ENCODE assay signal across 19 cellular contexts in genomic region chr17:72826602-72827001, GRCh38.
DNase-seq lines count a peak whose midpoint lies in the region; TF ChIP-seq lines count a peak whose summit lies in the region.
"Had no signal": no experiment of that assay in that cellular context is flagged by ENCODE, and none has a peak within 500 bp of the region (broad histone marks: within the 10 kb centered on the region; RNA-seq: fewer than 3 reads in every experiment).

No MANE protein-coding gene starts in this region.

- intact Hi-C loops in activated T-helper 2 cell treated with anti-CD3 and anti-CD28 coated beads, Interferon-gamma antibody, Interleukin-2, Interleukin-4, amounts not matched to agents 10 μg/mL and 5 μg/mL and 100 μg/mL, durations not matched to agents 14 hours and 24 hours and 36 hours (cut with micrococcal nuclease): no loop called here

- H3K36me3 Mint-ChIP-seq in chondrocyte (ENCODE audit: low read depth) (peaks cover 24% of the 10 kb centered on the region), mesothelial cell of epicardium (peaks cover 18% of the 10 kb centered on the region)
- peaks cover 25% of the 10 kb centered on the region for H3K36me3 Mint-ChIP-seq in activated T-helper 2 cell treated with anti-CD3 and anti-CD28 coated beads, Interferon-gamma antibody, Interleukin-2, Interleukin-4, amounts not matched to agents 10 μg/mL and 5 μg/mL and 100 μg/mL, durations not matched to agents 14 hours and 24 hours and 36 hours (ENCODE audit: low read depth)
- H3K36me3 Mint-ChIP-seq in T-helper 2 cell treated with Interferon-gamma antibody and Interleukin-4, amounts not matched to agents 5 μg/mL and 100 μg/mL, for 36 hours (ENCODE audit: low read depth): peaks cover 20% of the 10 kb centered on the region

- TF ChIP-seq CTCF in chondrocyte (IDR thresholded peaks at IDR 0.05): peak; percentile 40
- TF ChIP-seq CTCF in mesothelial cell of epicardium (IDR thresholded peaks at IDR 0.05; ENCODE audit: unreplicated experiment): peak; percentile 53

- DNase-seq in ELR (ENCODE audit: low read depth) (peak; percentile 89), NAMALWA (ENCODE audit: low spot score) (peak; percentile 9), chondrocyte (ENCODE audit: low spot score) (no peak), mesothelial cell of epicardium (ENCODE audit: low spot score in 2 of 2, unreplicated experiment in 2 of 2) (no peak), NCI-H1092 (lab: John Stamatoyannopoulos, UW) (no peak), NCI-H82 (lab: John Stamatoyannopoulos, UW) (no peak)
- DNase-seq in activated T-helper 2 cell treated with anti-CD3 and anti-CD28 coated beads, Interferon-gamma antibody, Interleukin-2, Interleukin-4, amounts not matched to agents 10 μg/mL and 5 μg/mL and 100 μg/mL, durations not matched to agents 14 hours and 24 hours and 36 hours (ENCODE audit: low spot score): no peak
- DNase-seq in T-helper 2 cell treated with Interferon-gamma antibody and Interleukin-4, amounts not matched to agents 5 μg/mL and 100 μg/mL, for 36 hours (ENCODE audit: low spot score): no peak
- DNase-seq: activated naive CD4-positive, alpha-beta T cell treated with anti-CD3 and anti-CD28 coated beads, Interleukin-2, amount 50 U/mL, for 16 hours; caudate nucleus; DMS 273 treated with DMSO at 0.1 percent for 48 hours; H7; Karpas-422; NCI-H187 treated with DMSO at 0.1 percent for 48 hours; NCI-H526 treated with DMSO at 0.1 percent for 48 hours; pancreas; T-helper 2 cell had no signal

- no peak overlapping the region for H3K27ac Mint-ChIP-seq in chondrocyte (ENCODE audit: unreplicated experiment)
- no peak overlapping the region for H3K27ac Mint-ChIP-seq in mesothelial cell of epicardium
- no peak overlapping the region for H3K27ac Mint-ChIP-seq in activated T-helper 2 cell treated with anti-CD3 and anti-CD28 coated beads, Interferon-gamma antibody, Interleukin-2, Interleukin-4, amounts not matched to agents 10 μg/mL and 5 μg/mL and 100 μg/mL, durations not matched to agents 14 hours and 24 hours and 36 hours
- no peak overlapping the region for H3K27ac Mint-ChIP-seq in T-helper 2 cell treated with Interferon-gamma antibody and Interleukin-4, amounts not matched to agents 5 μg/mL and 100 μg/mL, for 36 hours
- H3K27ac Mint-ChIP-seq: B cell; stimulated activated effector memory CD8-positive, alpha-beta T cell treated with anti-CD3 and anti-CD28 coated beads, Interleukin-12 subunit alpha, Interleukin-12 subunit beta, amount 100 ng/mL, for 72 hours had no signal

- H3K9me3 Mint-ChIP-seq in chondrocyte (ENCODE audit: low read depth) (peaks cover 24% of the 10 kb centered on the region), mesothelial cell of epicardium (peaks cover 23% of the 10 kb centered on the region)
- H3K9me3 Mint-ChIP-seq in activated T-helper 2 cell treated with anti-CD3 and anti-CD28 coated beads, Interferon-gamma antibody, Interleukin-2, Interleukin-4, amounts not matched to agents 10 μg/mL and 5 μg/mL and 100 μg/mL, durations not matched to agents 14 hours and 24 hours and 36 hours: peaks cover 37% of the 10 kb centered on the region
- peaks cover 35% of the 10 kb centered on the region for H3K9me3 Mint-ChIP-seq in T-helper 2 cell treated with Interferon-gamma antibody and Interleukin-4, amounts not matched to agents 5 μg/mL and 100 μg/mL, for 36 hours

- H3K4me1 Mint-ChIP-seq in chondrocyte (ENCODE audit: low read depth): no peaks in the 10 kb centered on the region
- H3K4me1 Mint-ChIP-seq in mesothelial cell of epicardium: no peaks in the 10 kb centered on the region
- peaks cover 5% of the 10 kb centered on the region for H3K4me1 Mint-ChIP-seq in activated T-helper 2 cell treated with anti-CD3 and anti-CD28 coated beads, Interferon-gamma antibody, Interleukin-2, Interleukin-4, amounts not matched to agents 10 μg/mL and 5 μg/mL and 100 μg/mL, durations not matched to agents 14 hours and 24 hours and 36 hours (ENCODE audit: low read depth)
- peaks cover 6% of the 10 kb centered on the region for H3K4me1 Mint-ChIP-seq in T-helper 2 cell treated with Interferon-gamma antibody and Interleukin-4, amounts not matched to agents 5 μg/mL and 100 μg/mL, for 36 hours (ENCODE audit: low read depth)
- H3K4me1 Mint-ChIP-seq: B cell had no signal

- H3K4me3 Mint-ChIP-seq in chondrocyte (ENCODE audit: unreplicated experiment): no peak overlapping the region
- H3K4me3 Mint-ChIP-seq in mesothelial cell of epicardium: no peak overlapping the region
- H3K4me3 Mint-ChIP-seq in activated T-helper 2 cell treated with anti-CD3 and anti-CD28 coated beads, Interferon-gamma antibody, Interleukin-2, Interleukin-4, amounts not matched to agents 10 μg/mL and 5 μg/mL and 100 μg/mL, durations not matched to agents 14 hours and 24 hours and 36 hours (ENCODE audit: low read depth): no peak overlapping the region
- no peak overlapping the region for H3K4me3 Mint-ChIP-seq in T-helper 2 cell treated with Interferon-gamma antibody and Interleukin-4, amounts not matched to agents 5 μg/mL and 100 μg/mL, for 36 hours
- H3K4me3 Mint-ChIP-seq: B cell; stimulated activated effector memory CD8-positive, alpha-beta T cell treated with anti-CD3 and anti-CD28 coated beads, Interleukin-12 subunit alpha, Interleukin-12 subunit beta, amount 100 ng/mL, for 72 hours had no signal

- H3K27me3 Mint-ChIP-seq in chondrocyte (ENCODE audit: low read depth) (no peaks in the 10 kb centered on the region), mesothelial cell of epicardium (ENCODE audit: low read depth) (no peaks in the 10 kb centered on the region)
- no peaks in the 10 kb centered on the region for H3K27me3 Mint-ChIP-seq in activated T-helper 2 cell treated with anti-CD3 and anti-CD28 coated beads, Interferon-gamma antibody, Interleukin-2, Interleukin-4, amounts not matched to agents 10 μg/mL and 5 μg/mL and 100 μg/mL, durations not matched to agents 14 hours and 24 hours and 36 hours (ENCODE audit: low read depth)
- H3K27me3 Mint-ChIP-seq in T-helper 2 cell treated with Interferon-gamma antibody and Interleukin-4, amounts not matched to agents 5 μg/mL and 100 μg/mL, for 36 hours (ENCODE audit: low read depth): no peaks in the 10 kb centered on the region
- H3K27me3 Mint-ChIP-seq: B cell had no signal

Comparison
In these comparisons a context has a peak if more than half of its experiments do, and no peak if none do; other contexts are left out.
1. DNase-seq: peak in ELR (single experiment) and NAMALWA (single experiment); none in chondrocyte (single experiment), mesothelial cell of epicardium (0 of 2), activated T-helper 2 cell treated with anti-CD3 and anti-CD28 coated beads, Interferon-gamma antibody, Interleukin-2, Interleukin-4, amounts not matched to agents 10 μg/mL and 5 μg/mL and 100 μg/mL, durations not matched to agents 14 hours and 24 hours and 36 hours (single experiment), NCI-H1092 (single experiment), T-helper 2 cell treated with Interferon-gamma antibody and Interleukin-4, amounts not matched to agents 5 μg/mL and 100 μg/mL, for 36 hours (single experiment) and NCI-H82 (single experiment).